15 cellular contexts compared by ENCODE assay signal in the genomic region with DNA sequence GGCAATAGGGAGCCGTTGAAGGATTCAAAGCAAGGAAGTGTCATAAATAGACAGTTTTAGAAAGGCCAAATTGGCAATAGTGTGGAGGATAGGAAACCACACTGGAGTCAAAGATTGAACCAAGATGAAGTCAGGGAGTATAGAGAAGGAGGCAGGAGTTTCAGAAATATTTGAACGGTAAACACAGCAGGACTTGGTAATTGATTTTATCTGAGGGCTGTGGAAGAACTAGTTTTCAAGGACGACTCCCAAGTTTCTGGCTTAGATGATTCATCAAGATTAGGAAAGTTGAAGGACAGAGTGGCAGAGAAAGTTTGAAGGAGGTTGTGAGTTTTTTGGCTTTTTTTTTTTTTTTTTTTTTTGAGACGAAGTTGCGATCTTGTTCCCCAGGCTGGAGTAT. TPM values are rescaled to one million over a fixed set of nuclear protein-coding genes. Genes with fewer than 3 reads are reported as not detected.
DNase-seq lines count a peak whose midpoint lies in the region; ATAC-seq and TF ChIP-seq lines count a peak whose summit lies in the region.
"Had no signal": no experiment of that assay in that cellular context is flagged by ENCODE, and none has a peak within 500 bp of the region (broad histone marks: within the 10 kb centered on the region; RNA-seq: fewer than 3 reads in every experiment).

No MANE protein-coding gene starts in this region.

- H3K4me1 ChIP-seq in breast epithelium (no peaks in the 10 kb centered on the region), trophoblast cell (ENCODE audit: control insufficient read depth in 1 of 2, insufficient read depth in 2 of 2, low read length in 2 of 2) (no peaks in the 10 kb centered on the region)
- H3K4me1 ChIP-seq: BLaER1 treated with 17β-estradiol and CSF1 and Interleukin-3, amounts not matched to agents 10 nM and 100 nM had no signal

- H3K18ac ChIP-seq in trophoblast cell (ENCODE audit: low read length): no peak overlapping the region

- no peak for ATAC-seq in HG02884 (IDR thresholded peaks at IDR 0.05; ENCODE audit: unreplicated experiment)
- ATAC-seq: GM12878, HCT116 had no signal

- in situ Hi-C loops in T47D (cut with HindIII; ENCODE audit: low pct_unique_long_range_greater_than_20kb, low sequenced_read_pairs): no loop called here

- no peak overlapping the region for H2BK12ac ChIP-seq in trophoblast cell (ENCODE audit: low read length)

- H2BK120ac ChIP-seq in trophoblast cell (ENCODE audit: insufficient read depth, low read length, poor library complexity): no peak overlapping the region

- H3K4me3 ChIP-seq in breast epithelium (no peak overlapping the region), trophoblast cell (ENCODE audit: low read depth, low read length) (no peak overlapping the region)
- H3K4me3 ChIP-seq: BLaER1 treated with 17β-estradiol and CSF1 and Interleukin-3, amounts not matched to agents 10 nM and 100 nM; GM12878 had no signal

- H3K4me2 ChIP-seq in trophoblast cell (ENCODE audit: low read length): no peak overlapping the region
- H3K4me2 ChIP-seq: BLaER1 treated with 17β-estradiol and CSF1 and Interleukin-3, amounts not matched to agents 10 nM and 100 nM had no signal

- no peak overlapping the region for H3K14ac ChIP-seq in trophoblast cell (ENCODE audit: low read length)

- H3K27me3 ChIP-seq in breast epithelium (peaks cover 0 to 21% of the 10 kb centered on the region in 2 donors), trophoblast cell (ENCODE audit: insufficient read depth, low read length) (no peaks in the 10 kb centered on the region)
- H3K27me3 ChIP-seq: BLaER1 treated with 17β-estradiol and CSF1 and Interleukin-3, amounts not matched to agents 10 nM and 100 nM had no signal

- intact Hi-C loops in breast epithelium (cut with DNase I; ENCODE audit: low total_unique reads): no loop called here

- H3K27ac ChIP-seq in breast epithelium (peak overlapping the region in 1 of 2 donors; percentile 25), angular gyrus (ENCODE audit: low read depth, low read length) (peak overlapping the region; percentile 72), trophoblast cell (ENCODE audit: low read depth, low read length) (no peak overlapping the region)
- H3K27ac ChIP-seq: BLaER1 treated with 17β-estradiol and CSF1 and Interleukin-3, amounts not matched to agents 10 nM and 100 nM had no signal

- no peak for TF ChIP-seq CTCF in breast epithelium (IDR thresholded peaks at IDR 0.05)

- no peak overlapping the region for H2AK5ac ChIP-seq in trophoblast cell (ENCODE audit: low read length)

- H3K4ac ChIP-seq in trophoblast cell (ENCODE audit: low read depth, low read length): no peak overlapping the region

- TF ChIP-seq POLR2A in breast epithelium (IDR thresholded peaks at IDR 0.05): no peak

- H4K8ac ChIP-seq in trophoblast cell (ENCODE audit: low read depth, low read length): no peak overlapping the region

- H3K79me1 ChIP-seq in trophoblast cell (ENCODE audit: low read length): no peaks in the 10 kb centered on the region

- no peak overlapping the region for H4K12ac ChIP-seq in trophoblast cell (ENCODE audit: low read depth, low read length)

- WGBS in trophoblast cell (ENCODE audit: extremely low coverage, insufficient coverage, insufficient read length): no CpG with 5 or more reads among the region's 5 CpGs

- no peaks in the 10 kb centered on the region for H3K36me3 ChIP-seq in breast epithelium
- H3K36me3 ChIP-seq in trophoblast cell (ENCODE audit: control insufficient read depth in 1 of 2, insufficient read depth in 2 of 2, low read length in 2 of 2): no peaks in the 10 kb centered on the region
- H3K36me3 ChIP-seq: BLaER1 treated with 17β-estradiol and CSF1 and Interleukin-3, amounts not matched to agents 10 nM and 100 nM had no signal

- H2BK5ac ChIP-seq in trophoblast cell (ENCODE audit: low read depth, low read length, poor library complexity): no peak overlapping the region

- H3K9ac ChIP-seq in trophoblast cell (ENCODE audit: low read length): no peak overlapping the region
- H3K9ac ChIP-seq: BLaER1 treated with 17β-estradiol and CSF1 and Interleukin-3, amounts not matched to agents 10 nM and 100 nM had no signal

- DNase-seq in T47D (ENCODE audit: low read depth in 1 of 2, low spot score in 1 of 2): peak; percentile 1 to 83
- no peak for DNase-seq in breast epithelium (ENCODE audit: low spot score in 2 of 2)
- peak; percentile 2 to 48 for DNase-seq in trophoblast cell
- no peak for DNase-seq in NCI-H748 treated with DMSO at 0.1 percent for 48 hours (lab: John Stamatoyannopoulos, UW)
- no peak for DNase-seq in germinal center (ENCODE audit: low spot score)
- DNase-seq: ACHN; CD4-positive, alpha-beta T cell; DMS79 had no signal

- H3K23ac ChIP-seq in trophoblast cell (ENCODE audit: low read length): no peak overlapping the region

- H3K9me3 ChIP-seq in breast epithelium (no peaks in the 10 kb centered on the region), trophoblast cell (ENCODE audit: insufficient read depth, low read depth, low read length) (no peaks in the 10 kb centered on the region)
- H3K9me3 ChIP-seq: BLaER1 treated with 17β-estradiol and CSF1 and Interleukin-3, amounts not matched to agents 10 nM and 100 nM had no signal

- H2AFZ ChIP-seq in trophoblast cell (ENCODE audit: insufficient read depth, low read length, poor library complexity): no peak overlapping the region

- no peaks in the 10 kb centered on the region for H3K79me2 ChIP-seq in trophoblast cell (ENCODE audit: control insufficient read depth, insufficient read depth, low read length, poor library complexity)

- H4K91ac ChIP-seq in trophoblast cell (ENCODE audit: low read depth, low read length): no peak overlapping the region

RNA-seq across cellular contexts. Expression of a gene that starts 11.5 kb away (rescaled TPM):
- total RNA-seq in breast epithelium: not detected
- polyA plus RNA-seq in trophoblast cell (2013): 1.1 and 1.4 TPM in 2 replicates
- total RNA-seq: A172; CD4-positive, alpha-beta T cell; G401; GM12878 had no signal

RNA-seq across cellular contexts. Expression of a gene that starts 12.7 kb away (rescaled TPM):
- total RNA-seq in breast epithelium: 100 to 1,000 TPM; 179 to 400 (median 296) TPM
- 493 and 516 TPM in 2 replicates for polyA plus RNA-seq in trophoblast cell (2013)

Comparison
In these comparisons a context has a peak if more than half of its experiments do, and no peak if none do; other contexts are left out.
1. DNase-seq: peak in T47D (2 of 2) and trophoblast cell (2 of 2); none in breast epithelium (0 of 2), NCI-H748 treated with DMSO at 0.1 percent for 48 hours (single experiment) and germinal center (single experiment).